Comparison of ENCODE assay signal across 24 cellular contexts in genomic region chr3:84042717-84043116, GRCh38.
"Had no signal": no experiment of that assay in that cellular context is flagged by ENCODE, and none has a peak within 500 bp of the region (broad histone marks: within the 10 kb centered on the region; RNA-seq: fewer than 3 reads in every experiment).

No MANE protein-coding gene starts in this region.

- H3K27ac ChIP-seq: brain microvascular endothelial cell, coronary artery, dorsolateral prefrontal cortex had no signal

- H3K27me3 ChIP-seq: brain microvascular endothelial cell, dorsolateral prefrontal cortex had no signal

- DNase-seq: activated CD4-positive, alpha-beta memory T cell treated with anti-CD3 and anti-CD28 coated beads, Interleukin-2, amount 10 ng/mL, durations not matched to agents 7 days and 5 days; activated CD4-positive, alpha-beta T cell treated with anti-CD3 and anti-CD28 coated beads for 1 hour; activated CD4-positive, alpha-beta T cell treated with anti-CD3 and anti-CD28 coated beads for 4 hours; activated CD4-positive, alpha-beta T cell treated with anti-CD3 and anti-CD28 coated beads, Interleukin-2, amount 10 ng/mL, durations not matched to agents 7 days and 5 days; activated CD4-positive, alpha-beta T cell treated with anti-CD3 and anti-CD28 coated beads, Interleukin-2, amount 50 U/mL, for 4 hours; activated CD4-positive, CD25-positive, alpha-beta regulatory T cell; activated CD8-positive, alpha-beta memory T cell treated with anti-CD3 and anti-CD28 coated beads, Interleukin-2, amount 50 U/mL, for 48 hours; activated gamma-delta T cell; activated naive CD4-positive, alpha-beta T cell; activated naive CD4-positive, alpha-beta T cell treated with anti-CD3 and anti-CD28 coated beads, Interleukin-2, amount 10 ng/mL, durations not matched to agents 7 days and 5 days; activated naive CD8-positive, alpha-beta T cell treated with anti-CD3 and anti-CD28 coated beads, Interleukin-2, amount 10 ng/mL, durations not matched to agents 7 days and 5 days; activated T-cell treated with anti-CD3 and anti-CD28 coated beads for 4 hours; activated T-cell treated with anti-CD3 and anti-CD28 coated beads, Interleukin-2, amount 50 U/mL, for 24 hours; activated T-cell treated with anti-CD3 and anti-CD28 coated beads, Interleukin-2, amount 50 U/mL, for 72 hours; brain microvascular endothelial cell; dorsolateral prefrontal cortex; effector memory CD4-positive, alpha-beta T cell; endodermal cell; foreskin fibroblast; head of caudate nucleus; T-helper 2 cell had no signal

- ATAC-seq: activated naive CD4-positive, alpha-beta T cell treated with anti-CD3 and anti-CD28 coated beads, Interleukin-2, amount 50 U/mL, for 72 hours; activated T-cell treated with anti-CD3 and anti-CD28 coated beads, Interleukin-2, amount 50 U/mL, for 72 hours; esophagus mucosa had no signal

- H3K4me3 ChIP-seq: coronary artery, dorsolateral prefrontal cortex had no signal

- H3K36me3 ChIP-seq: brain microvascular endothelial cell had no signal
